15 cellular contexts compared by ENCODE assay signal in genomic region chr3:1092771-1093170, GRCh38. TPM values are rescaled to one million over a fixed set of nuclear protein-coding genes. Genes with fewer than 3 reads are reported as not detected.
DNase-seq lines count a peak whose midpoint lies in the region; ATAC-seq and TF ChIP-seq lines count a peak whose summit lies in the region.
"Had no signal": no experiment of that assay in that cellular context is flagged by ENCODE, and none has a peak within 500 bp of the region (broad histone marks: within the 10 kb centered on the region; RNA-seq: fewer than 3 reads in every experiment).

TSS of gene CNTN6 (plus strand) at chr3:1093024. CDS start at chr3:1148009, 54,985 bp downstream.

- H3K4me3 Mint-ChIP-seq in progenitor cell of endocrine pancreas (ENCODE audit: low read depth): no peak within 1 kb of the TSS
- H3K4me3 Mint-ChIP-seq: activated naive CD4-positive, alpha-beta T cell treated with anti-CD3 and anti-CD28 coated beads, Interleukin-2, amount 50 U/mL, for 24 hours; CD8-positive, alpha-beta T cell had no signal

- TF ChIP-seq CTCF in progenitor cell of endocrine pancreas (IDR thresholded peaks at IDR 0.05; ENCODE audit: unreplicated experiment): no peak

- H3K27me3 ChIP-seq in iPS-18a (ENCODE audit: control insufficient read depth, insufficient read depth, low read length): no peaks in the 10 kb centered on the region

- peaks cover 8% of the 10 kb centered on the region for H3K9me3 Mint-ChIP-seq in progenitor cell of endocrine pancreas (ENCODE audit: low read depth)

- peak within 1 kb of the TSS; percentile 2 for H3K9ac ChIP-seq in iPS-18a (ENCODE audit: low read length)

- H3K27ac ChIP-seq in iPS-18a (ENCODE audit: low read length): no peak within 1 kb of the TSS
- H3K27ac ChIP-seq: gastroesophageal sphincter had no signal

- peaks cover 13% of the 10 kb centered on the region for H3K4me1 ChIP-seq in iPS-18a (ENCODE audit: control insufficient read depth, low read depth, low read length)
- H3K4me1 ChIP-seq: gastroesophageal sphincter had no signal

- peak within 1 kb of the TSS; percentile 1 for H3K27ac Mint-ChIP-seq in progenitor cell of endocrine pancreas
- H3K27ac Mint-ChIP-seq: activated naive CD4-positive, alpha-beta T cell treated with anti-CD3 and anti-CD28 coated beads, Interleukin-2, amount 50 U/mL, for 24 hours; CD8-positive, alpha-beta T cell had no signal

- no peaks in the 10 kb centered on the region for H3K9me3 ChIP-seq in iPS-18a (ENCODE audit: control insufficient read depth, low read depth, low read length)
- H3K9me3 ChIP-seq: gastroesophageal sphincter had no signal

- H3K36me3 Mint-ChIP-seq in progenitor cell of endocrine pancreas (ENCODE audit: insufficient read depth): no peaks in the 10 kb centered on the region
- H3K36me3 Mint-ChIP-seq: activated naive CD4-positive, alpha-beta T cell treated with anti-CD3 and anti-CD28 coated beads, Interleukin-2, amount 50 U/mL, for 24 hours; CD8-positive, alpha-beta T cell had no signal

- no peak within 1 kb of the TSS for H3K4me3 ChIP-seq in iPS-18a (ENCODE audit: low read length)
- H3K4me3 ChIP-seq: gastroesophageal sphincter had no signal

- H3K36me3 ChIP-seq in iPS-18a (ENCODE audit: control insufficient read depth, low read depth, low read length): no peaks in the 10 kb centered on the region
- H3K36me3 ChIP-seq: gastroesophageal sphincter had no signal

- H3K27me3 Mint-ChIP-seq in progenitor cell of endocrine pancreas: peaks cover 4% of the 10 kb centered on the region
- H3K27me3 Mint-ChIP-seq: activated naive CD4-positive, alpha-beta T cell treated with anti-CD3 and anti-CD28 coated beads, Interleukin-2, amount 50 U/mL, for 24 hours had no signal

- no peak for ATAC-seq in GM21529 (IDR thresholded peaks at IDR 0.05; ENCODE audit: unreplicated experiment)
- ATAC-seq: CD8-positive, alpha-beta T cell; gastroesophageal sphincter had no signal

- DNase-seq in NCI-H1694 (lab: John Stamatoyannopoulos, UW): peak; percentile 16
- peak; percentile 44 for DNase-seq in amniotic epithelial cell (ENCODE audit: low read depth)
- DNase-seq in progenitor cell of endocrine pancreas (ENCODE audit: low spot score, unreplicated experiment): no peak
- DNase-seq in activated CD4-positive, alpha-beta T cell treated with anti-CD3 and anti-CD28 coated beads for 4 hours: no peak
- no peak for DNase-seq in SHP77 treated with DMSO at 0.1 percent for 48 hours (lab: John Stamatoyannopoulos, UW)
- DNase-seq in DMS153 treated with DMSO at 0.1 percent for 48 hours (lab: John Stamatoyannopoulos, UW; ENCODE audit: unreplicated experiment): no peak
- DNase-seq: CD8-positive, alpha-beta T cell; NCI-H226 had no signal

- peaks cover 10% of the 10 kb centered on the region for H3K4me1 Mint-ChIP-seq in progenitor cell of endocrine pancreas (ENCODE audit: low read depth)
- H3K4me1 Mint-ChIP-seq: activated naive CD4-positive, alpha-beta T cell treated with anti-CD3 and anti-CD28 coated beads, Interleukin-2, amount 50 U/mL, for 24 hours had no signal

RNA-seq across cellular contexts. Expression of gene CNTN6, which starts in this region (rescaled TPM):
- 0.17 and 0.36 TPM in 2 replicates for total RNA-seq in progenitor cell of endocrine pancreas
- total RNA-seq: activated CD8-positive, alpha-beta memory T cell treated with anti-CD3 and anti-CD28 coated beads for 36 hours; CD8-positive, alpha-beta T cell; pulmonary artery endothelial cell; RPMI7951 had no signal

Comparison
In these comparisons a context has a peak if more than half of its experiments do, and no peak if none do; other contexts are left out.
1. DNase-seq: peak in NCI-H1694 (single experiment) and amniotic epithelial cell (single experiment); none in progenitor cell of endocrine pancreas (single experiment), activated CD4-positive, alpha-beta T cell treated with anti-CD3 and anti-CD28 coated beads for 4 hours (0 of 2), SHP77 treated with DMSO at 0.1 percent for 48 hours (single experiment) and DMS153 treated with DMSO at 0.1 percent for 48 hours (single experiment).